ENCODE assay signal across 13 cellular contexts in genomic region chr5:149693482-149693881, GRCh38. TPM values are rescaled to one million over a fixed set of nuclear protein-coding genes. Genes with fewer than 3 reads are reported as not detected.
DNase-seq lines count a peak whose midpoint lies in the region; ATAC-seq and TF ChIP-seq lines count a peak whose summit lies in the region.
"Had no signal": no experiment of that assay in that cellular context is flagged by ENCODE, and none has a peak within 500 bp of the region (broad histone marks: within the 10 kb centered on the region; RNA-seq: fewer than 3 reads in every experiment).

No MANE protein-coding gene starts in this region.

- DNase-seq in H9 (peak; percentile 12), NCI-H226 (peak; percentile 9), left ventricle myocardium superior (no peak), left lobe of liver (ENCODE audit: low spot score) (no peak)
- no peak for DNase-seq in activated CD4-positive, alpha-beta T cell treated with anti-CD3 and anti-CD28 coated beads for 1 hour
- no peak for DNase-seq in stimulated activated naive CD8-positive, alpha-beta T cell treated with anti-CD3 and anti-CD28 coated beads, Interleukin-15, Interleukin-2, amounts not matched to agents 100 U/mL and 50 U/mL, for 24 hours
- DNase-seq: ACHN; C1 segment of cervical spinal cord; Caco-2; CD4-positive, CD25-positive, alpha-beta regulatory T cell had no signal

- H4K20me1 ChIP-seq in H9 (ENCODE audit: control insufficient read depth, insufficient read depth, insufficient read length) = no peaks in the 10 kb centered on the region

- no peak overlapping the region for H2AK5ac ChIP-seq in H9 (ENCODE audit: insufficient read length, low read length)

- H3K4me1 Mint-ChIP-seq in H9 = peaks cover 0 to 4% of the 10 kb centered on the region in 2 experiments; a peak in 2 of 4 replicates
- H3K4me1 Mint-ChIP-seq: CD4-positive, CD25-positive, alpha-beta regulatory T cell had no signal

- no peak overlapping the region for H3K56ac ChIP-seq in H9 (ENCODE audit: insufficient read length, low read depth, low read length)

- no peak overlapping the region for H3K27ac ChIP-seq in H9 (ENCODE audit: insufficient read length, low read depth, low read length)

- no peak overlapping the region for H2AFZ ChIP-seq in H9 (ENCODE audit: low read length)

- no peaks in the 10 kb centered on the region for H3K27me3 ChIP-seq in H9 (ENCODE audit: insufficient read depth, low read length)
- H3K27me3 ChIP-seq: BE2C had no signal

- H3K23me2 ChIP-seq in H9 (ENCODE audit: insufficient read length, low read depth, low read length, poor library complexity, severe bottlenecking) = no peaks in the 10 kb centered on the region

- no peak overlapping the region for H2BK5ac ChIP-seq in H9 (ENCODE audit: insufficient read length, low read length)

- ATAC-seq in left ventricle myocardium superior = peak; percentile 17
- ATAC-seq in left lobe of liver = peak; percentile 60
- ATAC-seq in HG03175 (IDR thresholded peaks at IDR 0.05; ENCODE audit: unreplicated experiment) = no peak
- no peak for ATAC-seq in stimulated activated naive CD8-positive, alpha-beta T cell treated with anti-CD3 and anti-CD28 coated beads, Interleukin-15, Interleukin-2, amounts not matched to agents 100 U/mL and 50 U/mL, for 24 hours

- no peak overlapping the region for H3K27ac Mint-ChIP-seq in H9
- H3K27ac Mint-ChIP-seq: CD4-positive, CD25-positive, alpha-beta regulatory T cell had no signal

- no peak overlapping the region for H2BK20ac ChIP-seq in H9 (ENCODE audit: low read depth, low read length, poor library complexity, severe bottlenecking)

- intact Hi-C loops in left ventricle myocardium superior (cut with micrococcal nuclease) = no loop called here

- H4K8ac ChIP-seq in H9 (replicated peaks; ENCODE audit: insufficient read length, low read depth, low read length) = no peak overlapping the region

- no peak overlapping the region for H2BK12ac ChIP-seq in H9 (ENCODE audit: insufficient read length, low read depth, low read length)

- no peaks in the 10 kb centered on the region for H3K4me1 ChIP-seq in H9 (ENCODE audit: insufficient read depth, low read length)
- H3K4me1 ChIP-seq: BE2C, Caco-2, HAP-1 had no signal

- TF ChIP-seq CTCF in H9 (conservative IDR thresholded peaks at IDR 0.05) = no peak

- no peaks in the 10 kb centered on the region for H3K79me2 ChIP-seq in H9 (ENCODE audit: insufficient read depth, low read length)

- no peaks in the 10 kb centered on the region; a peak in 1 of 7 replicates for H3K36me3 Mint-ChIP-seq in H9 (ENCODE audit: insufficient read depth in 1 of 3, low read depth in 3 of 3)
- H3K36me3 Mint-ChIP-seq: CD4-positive, CD25-positive, alpha-beta regulatory T cell had no signal

- H3K27me3 Mint-ChIP-seq in H9 (ENCODE audit: low read depth) = peaks cover 26% of the 10 kb centered on the region

- H3K23ac ChIP-seq in H9 (ENCODE audit: insufficient read length, low read depth, low read length) = no peak overlapping the region

- H3K4ac ChIP-seq in H9 (ENCODE audit: low read depth, low read length) = no peak overlapping the region

- no peak overlapping the region for H3K18ac ChIP-seq in H9 (ENCODE audit: insufficient read length, low read depth, low read length)

- H2BK120ac ChIP-seq in H9 (ENCODE audit: low read depth, low read length, poor library complexity, severe bottlenecking) = no peak overlapping the region

- H3K9me3 Mint-ChIP-seq in H9 = no peaks in the 10 kb centered on the region

- no peak overlapping the region for H3K14ac ChIP-seq in H9 (ENCODE audit: insufficient read depth, low read length)

- no peak overlapping the region for H4K5ac ChIP-seq in H9 (ENCODE audit: insufficient read length, low read depth, low read length)

- no peaks in the 10 kb centered on the region for H3K9me3 ChIP-seq in H9 (ENCODE audit: control insufficient read depth, low read depth, low read length)
- H3K9me3 ChIP-seq: BE2C, Caco-2, HAP-1 had no signal

- no CpG with 5 or more reads among the region's 2 CpGs for WGBS in H9 (ENCODE audit: extremely low coverage, insufficient read length, low lambda C conversion rate)

- H2BK15ac ChIP-seq in H9 (ENCODE audit: low read depth, low read length) = no peak overlapping the region

- H3K4me2 ChIP-seq in H9 (ENCODE audit: insufficient read depth, insufficient read length, low read length) = no peak overlapping the region

- no peak overlapping the region for H3K4me3 Mint-ChIP-seq in H9
- H3K4me3 Mint-ChIP-seq: CD4-positive, CD25-positive, alpha-beta regulatory T cell had no signal

- no peak overlapping the region for H3K9ac ChIP-seq in H9 (ENCODE audit: extremely low read depth, insufficient read length, low read length)

- H4K91ac ChIP-seq in H9 (ENCODE audit: insufficient read length, low read depth, low read length) = no peak overlapping the region

- no peak overlapping the region for H3T11ph ChIP-seq in H9 (ENCODE audit: low read length)

- no peaks in the 10 kb centered on the region for H3K79me1 ChIP-seq in H9 (ENCODE audit: insufficient read depth, low read depth, low read length, poor library complexity, severe bottlenecking)

RNA-seq across cellular contexts. Expression of gene PPARGC1B, which starts 36.6 kb away (rescaled TPM):
- total RNA-seq in H9 (2021) (17.1 and 17.7 TPM in 2 replicates), left ventricle myocardium superior (35.1 TPM), left lobe of liver (4.0 TPM)

Comparison
In these comparisons a context has a peak if more than half of its experiments do, and no peak if none do; other contexts are left out.
1. DNase-seq: peak in H9 (single experiment) and NCI-H226 (single experiment); none in left ventricle myocardium superior (single experiment), left lobe of liver (single experiment), activated CD4-positive, alpha-beta T cell treated with anti-CD3 and anti-CD28 coated beads for 1 hour (single experiment) and stimulated activated naive CD8-positive, alpha-beta T cell treated with anti-CD3 and anti-CD28 coated beads, Interleukin-15, Interleukin-2, amounts not matched to agents 100 U/mL and 50 U/mL, for 24 hours (single experiment).
2. ATAC-seq: peak in left ventricle myocardium superior (single experiment) and left lobe of liver (single experiment); none in HG03175 (single experiment) and stimulated activated naive CD8-positive, alpha-beta T cell treated with anti-CD3 and anti-CD28 coated beads, Interleukin-15, Interleukin-2, amounts not matched to agents 100 U/mL and 50 U/mL, for 24 hours (single experiment).